ENCODE assay signal across 8 cellular contexts in the genomic region with DNA sequence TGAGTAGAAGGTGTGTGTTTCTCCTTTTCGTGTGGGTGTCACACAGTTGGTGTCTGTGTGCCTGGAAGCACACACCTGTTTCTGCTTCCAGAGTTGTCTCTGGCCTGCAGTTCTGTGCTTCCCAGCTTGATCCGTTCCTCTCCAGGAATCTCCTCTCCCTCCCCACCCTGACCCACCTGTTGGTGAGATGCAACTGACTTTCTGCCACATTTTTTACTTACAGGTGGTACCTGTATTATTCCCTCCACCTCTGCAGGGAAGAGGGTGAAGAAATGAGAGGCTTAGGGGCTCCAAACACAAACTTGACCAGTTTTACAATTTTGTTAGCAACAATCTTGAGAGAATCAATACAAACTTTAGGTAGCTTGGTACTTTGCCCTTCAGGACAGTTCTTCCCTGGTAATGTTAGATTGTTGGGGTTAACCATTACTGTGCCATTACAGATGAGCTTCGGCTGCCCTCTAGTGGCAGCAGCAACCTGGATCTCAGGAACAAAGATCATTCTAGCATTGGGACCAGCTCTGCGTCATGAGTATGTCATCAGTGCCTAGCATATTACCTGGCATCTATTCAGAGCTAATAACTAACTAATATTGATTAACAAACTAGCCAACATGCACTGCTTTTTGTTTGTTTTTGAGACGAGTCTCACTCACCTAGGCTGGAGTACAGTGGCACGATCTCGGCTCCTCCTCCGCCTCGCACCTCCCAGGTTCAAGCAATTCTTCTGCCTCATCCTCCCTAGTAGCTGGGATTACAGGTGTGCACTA. TPM values are rescaled to one million over a fixed set of nuclear protein-coding genes. Genes with fewer than 3 reads are reported as not detected.
A peak's percentile ranks its signal among the peaks of the same experiment; 100 is the strongest.
DNase-seq lines count a peak whose midpoint lies in the region; ATAC-seq lines count a peak whose summit lies in the region.

No MANE protein-coding gene starts in this region.

- intact Hi-C loops in left colon (cut with DNase I, micrococcal nuclease) = loop anchor here in 1 of 2 donors (10.0 kb wide), 1 partner anchor 90 kb away; the partner anchor contains the start of gene TYW1B

- peak; percentile 85 for ATAC-seq in GM19438 (IDR thresholded peaks at IDR 0.05; ENCODE audit: low read depth, unreplicated experiment)
- peak; percentile 56 for ATAC-seq in HG03457 (IDR thresholded peaks at IDR 0.05; ENCODE audit: unreplicated experiment)
- ATAC-seq in left colon = peak; percentile 91

- peak; percentile 54 for DNase-seq in CD1c-positive myeloid dendritic cell (ENCODE audit: extremely low spot score)
- DNase-seq in NCI-H748 (lab: John Stamatoyannopoulos, UW; ENCODE audit: unreplicated experiment) = peak; percentile 31
- peak; percentile 72 for DNase-seq in activated CD4-positive, alpha-beta T cell treated with anti-CD3 and anti-CD28 coated beads for 48 hours
- peak; percentile 44 for DNase-seq in cerebellar cortex (ENCODE audit: low spot score)
- DNase-seq in left colon = peak; percentile 38 to 81
- peak; percentile 66 for DNase-seq in stimulated activated CD4-positive, alpha-beta T cell treated with anti-CD3 and anti-CD28 coated beads, Interleukin-4, amount 100 ng/mL, for 24 hours

RNA-seq across cellular contexts. Expression of gene POM121, which starts 10.0 kb away (rescaled TPM):
- 10 to 100 TPM; 27.5 to 37.7 TPM for total RNA-seq in left colon

RNA-seq across cellular contexts. Expression of gene TRIM74, which starts 54.3 kb away (rescaled TPM):
- total RNA-seq in left colon = under 1 TPM in 1 of 2 donors, not detected in 1; 0.58 TPM

Comparison
In these comparisons a context has a peak if more than half of its experiments do, and no peak if none do; other contexts are left out.
1. Peak in every context shown above with its lines: DNase-seq and ATAC-seq.